13 cellular contexts compared by ENCODE assay signal in the genomic region with DNA sequence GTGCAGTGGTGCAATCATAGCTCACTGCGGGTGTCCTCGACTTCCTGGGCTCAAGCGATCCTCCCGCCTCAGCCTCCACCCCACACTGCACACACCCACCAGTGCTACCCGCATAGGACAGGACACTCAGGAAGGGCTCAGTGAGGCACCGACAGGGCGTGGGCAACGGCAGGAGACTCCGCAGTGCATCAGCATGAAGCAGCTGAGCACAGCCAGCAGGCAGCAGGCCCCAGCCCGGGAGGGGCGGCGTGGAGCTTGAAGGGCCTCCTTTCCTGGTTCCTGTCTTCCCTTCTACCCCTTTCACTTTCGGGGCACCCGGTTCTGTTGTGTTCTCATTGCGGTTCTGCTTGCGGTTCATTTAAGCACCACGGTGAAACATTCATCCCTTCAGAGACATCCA.
"Had no signal": no experiment of that assay in that cellular context is flagged by ENCODE, and none has a peak within 500 bp of the region (broad histone marks: within the 10 kb centered on the region; RNA-seq: fewer than 3 reads in every experiment).

No MANE protein-coding gene starts in this region.

- H3K9ac ChIP-seq: SK-N-SH had no signal

- H3K4me3 ChIP-seq: cardiac muscle cell, SJCRH30 had no signal

- H3K4me1 ChIP-seq: SJCRH30 had no signal

- DNase-seq: activated gamma-delta T cell; activated naive CD4-positive, alpha-beta T cell treated with anti-CD3 and anti-CD28 coated beads for 36 hours; NCI-H1048; NCI-H187 treated with DMSO at 0.1 percent for 48 hours; NCI-H2081 treated with DMSO at 0.1 percent for 48 hours; NCI-H446 had no signal

- H3K36me3 ChIP-seq: brain microvascular endothelial cell, cardiac muscle cell, SJCRH30 had no signal

- H3K4me2 ChIP-seq: SK-N-SH had no signal

- ATAC-seq: activated CD4-positive, alpha-beta T cell treated with anti-CD3 and anti-CD28 coated beads for 36 hours; activated T-helper 17 cell treated with anti-CD3 and anti-CD28 coated beads, Interleukin-2, amount 50 U/mL, for 72 hours had no signal

- H3K27ac ChIP-seq: brain microvascular endothelial cell, cardiac muscle cell, SJCRH30, VCaP had no signal

- H3K27me3 ChIP-seq: brain microvascular endothelial cell, cardiac muscle cell, SJCRH30 had no signal

- H3K9me3 ChIP-seq: SJCRH30, SK-N-SH had no signal
